25 cellular contexts compared by ENCODE assay signal in the genomic region with DNA sequence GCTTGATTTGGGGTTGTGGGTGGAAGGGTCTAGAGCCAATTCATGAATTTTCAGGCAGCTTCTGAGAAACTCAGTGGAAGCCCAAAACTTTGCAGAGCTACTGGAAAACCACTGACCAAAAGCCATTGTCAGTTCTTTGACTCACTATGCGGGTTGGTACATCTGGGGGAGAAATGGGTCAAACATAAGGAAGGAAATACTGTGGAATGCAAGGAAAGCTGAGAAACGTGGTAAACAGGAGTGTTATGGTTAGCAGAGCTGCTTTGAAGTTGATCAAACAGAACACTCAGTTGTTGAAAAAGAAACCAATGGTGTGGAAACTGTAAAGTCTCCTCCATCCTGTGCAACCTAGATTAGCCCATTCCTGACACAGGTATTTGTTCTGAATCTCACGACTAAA. TPM values are rescaled to one million over a fixed set of nuclear protein-coding genes. Genes with fewer than 3 reads are reported as not detected.
DNase-seq lines count a peak whose midpoint lies in the region; ATAC-seq, FAIRE-seq and TF ChIP-seq lines count a peak whose summit lies in the region.
"Had no signal": no experiment of that assay in that cellular context is flagged by ENCODE, and none has a peak within 500 bp of the region (broad histone marks: within the 10 kb centered on the region; RNA-seq: fewer than 3 reads in every experiment).

No MANE protein-coding gene starts in this region.

- H3K9me3 Mint-ChIP-seq in GM23338: no peaks in the 10 kb centered on the region
- H3K9me3 Mint-ChIP-seq: activated T-cell treated with anti-CD3 and anti-CD28 coated beads, Interleukin-2, amount 50 U/mL, for 4 hours; memory B cell; T-helper 1 cell treated with Interleukin-12 subunit alpha and Interleukin-12 subunit beta and Interleukin-4 antibody, amounts not matched to agents 30 μg/mL and 1 μg/mL, for 36 hours had no signal

- H3K27me3 Mint-ChIP-seq in GM23338 (ENCODE audit: insufficient read depth, low read depth, poor library complexity): peaks cover 3% of the 10 kb centered on the region

- peak overlapping the region; percentile 33; the same call in 1 of the 2 replicates for H2AFZ ChIP-seq in GM23338
- H2AFZ ChIP-seq in K562 (ENCODE audit: low read depth, low read length): no peak overlapping the region
- H2AFZ ChIP-seq in HepG2 (ENCODE audit: low read length): peak overlapping the region; percentile 49
- H2AFZ ChIP-seq: parathyroid adenoma had no signal

- no peaks in the 10 kb centered on the region for H3K9me3 ChIP-seq in K562 (replicated peaks; ENCODE audit: control insufficient read depth, insufficient read depth, low read depth, low read length)
- no peaks in the 10 kb centered on the region for H3K9me3 ChIP-seq in HepG2 (ENCODE audit: low read length)
- no peaks in the 10 kb centered on the region for H3K9me3 ChIP-seq in BE2C
- H3K9me3 ChIP-seq: heart left ventricle had no signal

- no peaks in the 10 kb centered on the region for H3K4me1 ChIP-seq in GM23338 (ENCODE audit: insufficient read depth)
- H3K4me1 ChIP-seq in K562 (replicated peaks in 1 of 2; ENCODE audit: control insufficient read depth in 2 of 2, insufficient read depth in 2 of 2, low read length in 2 of 2): peaks cover under 1 to 6% of the 10 kb centered on the region in 2 experiments; a peak in 3 of 5 replicates
- H3K4me1 ChIP-seq in HepG2 (ENCODE audit: insufficient read depth, low read length): peaks cover 55% of the 10 kb centered on the region
- no peaks in the 10 kb centered on the region for H3K4me1 ChIP-seq in BE2C
- H3K4me1 ChIP-seq: parathyroid adenoma had no signal

- H3K36me3 ChIP-seq in GM23338 (ENCODE audit: insufficient read depth) (no peaks in the 10 kb centered on the region), K562 (ENCODE audit: control insufficient read depth, insufficient read depth, low read length) (no peaks in the 10 kb centered on the region), HepG2 (replicated peaks in 1 of 2; ENCODE audit: control insufficient read depth in 1 of 2, insufficient read depth in 2 of 2, low read length in 2 of 2) (no peaks in the 10 kb centered on the region), BE2C (no peaks in the 10 kb centered on the region)
- H3K36me3 ChIP-seq: heart left ventricle had no signal

- H3K27me3 ChIP-seq in GM23338 (ENCODE audit: insufficient read depth) (peaks cover 4% of the 10 kb centered on the region; the same call in 1 of the 2 replicates), K562 (ENCODE audit: control insufficient read depth in 2 of 2, insufficient read depth in 2 of 2, low read length in 2 of 2) (no peaks in the 10 kb centered on the region), HepG2 (ENCODE audit: control insufficient read depth in 1 of 2, insufficient read depth in 2 of 2, low read length in 2 of 2) (no peaks in the 10 kb centered on the region), BE2C (no peaks in the 10 kb centered on the region)

- WGBS in K562 (ENCODE audit: insufficient coverage, low coverage, missing lambda C conversion rate): 29% methylated on average over 3 of the region's 3 CpGs
- WGBS in HepG2 (ENCODE audit: low lambda C conversion rate): 0% methylated on average over 3 of the region's 3 CpGs

- no TSS peak for BruUV-seq in K562 (replicated peaks; lab: Mats Ljungman, UMichigan)
- no TSS peak for BruUV-seq in HepG2 (replicated peaks; lab: Mats Ljungman, UMichigan)

- H4K20me1 ChIP-seq in GM23338 (replicated peaks; ENCODE audit: insufficient read depth): no peaks in the 10 kb centered on the region
- H4K20me1 ChIP-seq in K562 (replicated peaks; ENCODE audit: control insufficient read depth, insufficient read depth, low read length): no peaks in the 10 kb centered on the region
- no peaks in the 10 kb centered on the region for H4K20me1 ChIP-seq in HepG2 (ENCODE audit: insufficient read depth, low read length)

- H3K4me2 ChIP-seq in GM23338 (no peak overlapping the region), K562 (ENCODE audit: insufficient read depth, low read length) (no peak overlapping the region), HepG2 (ENCODE audit: low read depth, low read length) (peak overlapping the region; percentile 86)

- DNase-seq in GM23338 (ENCODE audit: low spot score): no peak
- peak; percentile 7 for DNase-seq in RCC 7860 (ENCODE audit: low spot score)
- DNase-seq in K562 (ENCODE audit: extremely low read depth in 1 of 4, low spot score in 3 of 4): no peak
- peak; percentile 89 for DNase-seq in HepG2 (ENCODE audit: low spot score)
- no peak for DNase-seq in NCI-H82 treated with DMSO at 0.1 percent for 48 hours (lab: John Stamatoyannopoulos, UW; ENCODE audit: unreplicated experiment)
- no peak for DNase-seq in BE2C
- DNase-seq in NCI-H2171 (lab: John Stamatoyannopoulos, UW): no peak
- DNase-seq: activated CD4-positive, alpha-beta T cell treated with anti-CD3 and anti-CD28 coated beads for 4 hours; activated naive CD4-positive, alpha-beta T cell; activated T-cell treated with anti-CD3 and anti-CD28 coated beads, Interleukin-2, amount 50 U/mL, for 4 hours; effector CD4-positive, alpha-beta T cell; heart left ventricle; NCI-H1105; NCI-H2029 treated with DMSO at 0.1 percent for 48 hours; NCI-H226; right cardiac atrium; RPMI8226; stimulated activated CD4-positive, alpha-beta T cell treated with anti-CD3 and anti-CD28 coated beads, Interleukin-4, amount 100 ng/mL, for 1 hour had no signal

- POLR2A ChIA-PET in K562 (lab: Yijun Ruan, JAX): no interaction called here
- POLR2A ChIA-PET in HepG2 (lab: Yijun Ruan, JAX): interaction anchor here (1.2 to 2.1 kb wide), 6 partner anchors 69 to 132 kb away, joined by 5 to 6 read pairs (median 6); no protein-coding TSS in a partner anchor

- no peak overlapping the region for H3K4me3 Mint-ChIP-seq in GM23338
- H3K4me3 Mint-ChIP-seq: activated T-cell treated with anti-CD3 and anti-CD28 coated beads, Interleukin-2, amount 50 U/mL, for 4 hours; memory B cell; neural crest cell; T-helper 1 cell treated with Interleukin-12 subunit alpha and Interleukin-12 subunit beta and Interleukin-4 antibody, amounts not matched to agents 30 μg/mL and 1 μg/mL, for 36 hours had no signal

- TF ChIP-seq RAD21 in K562 (CRISPR knock-in tag; conservative IDR thresholded peaks at IDR 0.05 in 1 of 2, IDR thresholded peaks at IDR 0.05 in 1 of 2): no peak
- TF ChIP-seq RAD21 in HepG2 (CRISPR knock-in tag; IDR thresholded peaks at IDR 0.05): no peak

- H3K4me1 Mint-ChIP-seq in GM23338: peaks cover 7% of the 10 kb centered on the region; the same call in 2 of the 3 replicates

- intact Hi-C loops in K562 (cut with micrococcal nuclease) (no loop called here), HepG2 (cut with micrococcal nuclease; ENCODE audit: unreplicated experiment) (loop anchor here (1.0 kb wide), 1 partner anchor 129 kb away; no protein-coding TSS in a partner anchor)

- no peaks in the 10 kb centered on the region for H3K9me2 ChIP-seq in GM23338 (ENCODE audit: insufficient read depth)

- no peaks in the 10 kb centered on the region for H3K36me3 Mint-ChIP-seq in GM23338 (ENCODE audit: low read depth)
- H3K36me3 Mint-ChIP-seq: memory B cell had no signal

- H3K9ac ChIP-seq in K562 (ENCODE audit: insufficient read depth in 1 of 2, low read depth in 2 of 2, low read length in 2 of 2): no peak overlapping the region
- H3K9ac ChIP-seq in HepG2 (ENCODE audit: insufficient read depth, low read depth, low read length): peak overlapping the region; percentile 57
- H3K9ac ChIP-seq: parathyroid adenoma had no signal

- H3F3A ChIP-seq in GM23338 (replicated peaks; ENCODE audit: low read depth): no peaks in the 10 kb centered on the region

- H3K9me1 ChIP-seq in K562 (ENCODE audit: control insufficient read depth, insufficient read depth, low read length): no peaks in the 10 kb centered on the region

- in situ Hi-C loops in K562 (cut with MboI): loop anchor here (10.0 kb wide), 1 partner anchor 531 kb away; no protein-coding TSS in a partner anchor
- in situ Hi-C loops in HepG2 (cut with HindIII; ENCODE audit: extremely low pct_ligation_motif_present, low pct_unique_long_range_greater_than_20kb): loop anchor here (5.0 to 25.0 kb wide), 5 partner anchors 128 to 1023 kb away; no protein-coding TSS in a partner anchor

- CTCF ChIA-PET in K562 (lab: Yijun Ruan, JAX; ENCODE audit: low intra/inter-chr PET ratio) (interaction anchor here (0.6 kb wide), 1 partner anchor 189 kb away, joined by 3 read pairs; no protein-coding TSS in a partner anchor), HepG2 (lab: Yijun Ruan, JAX; ENCODE audit: low intra/inter-chr PET ratio, low total read pairs) (no interaction called here)

- H3K4me3 ChIP-seq in GM23338: no peak overlapping the region
- no peak overlapping the region for H3K4me3 ChIP-seq in K562
- peak overlapping the region; percentile 6 to 58 (median 55); a peak in 5 of 6 replicates for H3K4me3 ChIP-seq in HepG2 (replicated peaks in 1 of 3; ENCODE audit: insufficient read depth in 1 of 3, low read depth in 2 of 3, low read length in 3 of 3)
- no peak overlapping the region for H3K4me3 ChIP-seq in BE2C (ENCODE audit: low read depth, low read length)
- H3K4me3 ChIP-seq: heart left ventricle had no signal

- FAIRE-seq in RCC 7860 (lab: Jason Lieb, UNC): no peak
- FAIRE-seq in K562 (lab: Jason Lieb, UNC): no peak
- FAIRE-seq in HepG2 (lab: Jason Lieb, UNC): no peak
- FAIRE-seq: GM12891, urothelium cell line had no signal

- no peak for TF ChIP-seq CTCF in GM23338 (conservative IDR thresholded peaks at IDR 0.05; ENCODE audit: low read depth in 2 of 2)
- no peak for TF ChIP-seq CTCF in K562 (IDR thresholded peaks at IDR 0.05 in 2 of 3, conservative IDR thresholded peaks at IDR 0.05 in 1 of 3; ENCODE audit: insufficient read depth in 2 of 3, low read depth in 1 of 3, low read length in 3 of 3)
- TF ChIP-seq CTCF in HepG2 (CRISPR knock-in tag; IDR thresholded peaks at IDR 0.05): no peak
- TF ChIP-seq CTCF in BE2C (IDR thresholded peaks at IDR 0.05; ENCODE audit: low read depth, low read length): no peak

- TF ChIP-seq EP300 in K562 (IDR thresholded peaks at IDR 0.05; ENCODE audit: low read length): no peak
- TF ChIP-seq EP300 in HepG2 (IDR thresholded peaks at IDR 0.05; ENCODE audit: low read depth in 2 of 2, low read length in 2 of 2): peak in 1 of 2 experiments; percentile 80; a peak in 2 of 4 replicates
- peak; percentile 72; the same call in 1 of the 2 replicates for TF ChIP-seq EP300 in HepG2 (CRISPR knock-in tag; IDR thresholded peaks at IDR 0.05; ENCODE audit: borderline replicate concordance)

- no peak overlapping the region for H3K27ac Mint-ChIP-seq in GM23338
- H3K27ac Mint-ChIP-seq: memory B cell; T-helper 1 cell treated with Interleukin-12 subunit alpha and Interleukin-12 subunit beta and Interleukin-4 antibody, amounts not matched to agents 30 μg/mL and 1 μg/mL, for 36 hours had no signal

- ATAC-seq in GM23338 (no peak), K562 (no peak), HepG2 (peak; percentile 84), GM18868 (IDR thresholded peaks at IDR 0.05; ENCODE audit: unreplicated experiment) (no peak)
- ATAC-seq: heart left ventricle, right cardiac atrium had no signal

- H3K27ac ChIP-seq in GM23338 (ENCODE audit: low read depth) (no peak overlapping the region), K562 (ENCODE audit: extremely low read depth, low read depth, low read length) (no peak overlapping the region), HepG2 (ENCODE audit: extremely low read length, insufficient read depth, low read length) (peak overlapping the region; percentile 71)
- H3K27ac ChIP-seq: heart left ventricle, parathyroid adenoma had no signal

- no peaks in the 10 kb centered on the region for H3K79me2 ChIP-seq in GM23338 (replicated peaks; ENCODE audit: insufficient read depth)
- no peaks in the 10 kb centered on the region for H3K79me2 ChIP-seq in K562 (ENCODE audit: control insufficient read depth, insufficient read depth, low read length)
- H3K79me2 ChIP-seq in HepG2 (ENCODE audit: insufficient read depth, low read length): no peaks in the 10 kb centered on the region
- H3K79me2 ChIP-seq: parathyroid adenoma had no signal

- TF ChIP-seq POLR2A in K562 (conservative IDR thresholded peaks at IDR 0.05) (no peak), HepG2 (IDR thresholded peaks at IDR 0.05; ENCODE audit: insufficient read depth in 1 of 2, low read depth in 2 of 2, low read length in 2 of 2) (no peak)

RNA-seq across cellular contexts. Expression of a gene that starts 6.3 kb away (rescaled TPM):
- total RNA-seq in GM23338 (2014; rRNA removed; shearing (Covaris generic)): 9.9 and 12.1 TPM in 2 replicates
- polyA plus RNA-seq in GM23338 (2016; fragmentation: Nextera tagmentation; extraction: Ambion mirVana) (2.6 and 3.1 TPM in 2 replicates), K562 (2011; rRNA removed) (0.09 and 0.18 TPM in 2 replicates), K562 (2014; fragmentation: Illumina TruSeq; extraction: Trizol) (0.12 and 0.14 TPM in 2 replicates), K562 (2014; fragmentation: Nextera tagmentation; extraction: Ambion mirVana) (under 1 TPM in 1 of 2 experiments, not detected in 1; 0.03 TPM), K562 (2014; rRNA removed) (0.04 and 0.07 TPM in 2 replicates), HepG2 (2011; rRNA removed) (12.6 and 15.4 TPM in 2 replicates)
- 0.07 and 0.76 TPM in 2 replicates for total RNA-seq in K562 (2011; cell fraction: chromatin; rRNA removed; ENCODE audit: low replicate concordance)
- 0.53 and 0.83 TPM in 2 replicates for total RNA-seq in K562 (2011; cell fraction: nucleolus; rRNA removed)
- total RNA-seq in K562 (2011; cell fraction: nucleoplasm; rRNA removed): 0.15 and 0.22 TPM in 2 replicates
- total RNA-seq in K562 (2014; rRNA removed) (0.18 TPM in 1 of 2 replicates, not detected in the other), K562 (2014; rRNA removed; fragmentation: Illumina TruSeq; extraction: Trizol) (not detected in 2 replicates), K562 (2015; rRNA removed; fragmentation: Illumina TruSeq; extraction: Trizol) (0.04 TPM in 2 replicates), K562 (2021) (0.13 and 0.29 TPM in 2 replicates), HepG2 (2016; rRNA removed; fragmentation: Illumina TruSeq; extraction: Trizol) (5.1 TPM in 2 replicates)
- polyA plus RNA-seq in K562 (2011; cell fraction: cytosol; rRNA removed): 0.09 and 0.30 TPM in 2 replicates
- 0.28 and 0.80 TPM in 2 replicates for polyA plus RNA-seq in K562 (2011; cell fraction: nucleus; rRNA removed)
- 0.22 and 0.31 TPM in 2 replicates for polyA plus RNA-seq in K562 (2012)
- 0.06 and 0.21 TPM in 2 replicates for polyA minus RNA-seq in K562 (2011; rRNA and poly(A)+ RNA removed)
- polyA minus RNA-seq in K562 (2011; cell fraction: cytosol; rRNA and poly(A)+ RNA removed): not detected in 2 replicates
- polyA minus RNA-seq in K562 (2011; cell fraction: nucleus; rRNA and poly(A)+ RNA removed): 0.33 and 0.40 TPM in 2 replicates
- 3.3 and 3.4 TPM in 2 replicates for total RNA-seq in HepG2 (2016; cell fraction: cytosol; rRNA removed; fragmentation: Illumina TruSeq; extraction: Trizol; ENCODE audit: low read depth)
- 4.1 and 4.8 TPM in 2 replicates for total RNA-seq in HepG2 (2016; cell fraction: insoluble cytoplasmic fraction; rRNA removed; fragmentation: Illumina TruSeq; extraction: Trizol)
- 2.0 and 2.1 TPM in 2 replicates for total RNA-seq in HepG2 (2016; cell fraction: membrane; rRNA removed; fragmentation: Illumina TruSeq; extraction: Trizol)
- total RNA-seq in HepG2 (2016; cell fraction: nucleus; rRNA removed; fragmentation: Illumina TruSeq; extraction: Trizol): 6.9 and 8.5 TPM in 2 replicates
- 6.3 and 10.5 TPM in 2 replicates for polyA plus RNA-seq in HepG2 (2011; cell fraction: cytosol; rRNA removed)
- 33.6 and 53.2 TPM in 2 replicates for polyA plus RNA-seq in HepG2 (2011; cell fraction: nucleus; rRNA removed)
- polyA plus RNA-seq in HepG2 (2012): 9.3 and 13.3 TPM in 2 replicates
- 0.42 and 0.49 TPM in 2 replicates for polyA plus RNA-seq in HepG2 (2016; cell fraction: cytosol; fragmentation: Illumina TruSeq; extraction: Trizol; ENCODE audit: low read depth)
- polyA plus RNA-seq in HepG2 (2016; cell fraction: insoluble cytoplasmic fraction; fragmentation: Illumina TruSeq; extraction: Trizol; ENCODE audit: low read depth): 6.6 and 8.1 TPM in 2 replicates
- 1.2 and 1.6 TPM in 2 replicates for polyA plus RNA-seq in HepG2 (2016; cell fraction: membrane; fragmentation: Illumina TruSeq; extraction: Trizol; ENCODE audit: low read depth)
- 14.1 and 15.1 TPM in 2 replicates for polyA plus RNA-seq in HepG2 (2016; cell fraction: nucleus; fragmentation: Illumina TruSeq; extraction: Trizol; ENCODE audit: insufficient read depth, low read depth)
- polyA minus RNA-seq in HepG2 (2011; rRNA and poly(A)+ RNA removed; ENCODE audit: low replicate concordance): 2.9 and 21.3 TPM in 2 replicates
- 7.5 and 8.7 TPM in 2 replicates for polyA minus RNA-seq in HepG2 (2011; cell fraction: cytosol; rRNA and poly(A)+ RNA removed)
- 12.9 and 21.4 TPM in 2 replicates for polyA minus RNA-seq in HepG2 (2011; cell fraction: nucleus; rRNA and poly(A)+ RNA removed)
- 6.2 TPM for polyA plus RNA-seq in BE2C (2012; ENCODE audit: insufficient read depth, insufficient read length, low read depth)

Comparison
In these comparisons a context has a peak if more than half of its experiments do, and no peak if none do; other contexts are left out.
1. DNase-seq: peak in RCC 7860 (single experiment) and HepG2 (single experiment); none in GM23338 (single experiment), K562 (0 of 4), NCI-H82 treated with DMSO at 0.1 percent for 48 hours (single experiment), BE2C (single experiment) and NCI-H2171 (single experiment).
2. H3K4me3 ChIP-seq: peak in HepG2 (3 of 3); none in GM23338 (single experiment), K562 (single experiment) and BE2C (single experiment).